ENCODE assay signal across 14 cellular contexts in genomic region chr1:168834225-168834872, GRCh38.
DNase-seq lines count a peak whose midpoint lies in the region; ATAC-seq, FAIRE-seq and TF ChIP-seq lines count a peak whose summit lies in the region.
"Had no signal": no experiment of that assay in that cellular context is flagged by ENCODE, and none has a peak within 500 bp of the region (broad histone marks: within the 10 kb centered on the region; RNA-seq: fewer than 3 reads in every experiment).

No MANE protein-coding gene starts in this region.

- peak; percentile 35 for DNase-seq in activated CD4-positive, alpha-beta T cell treated with anti-CD3 and anti-CD28 coated beads, Interleukin-2, amount 10 ng/mL, durations not matched to agents 24 days and 14 days
- DNase-seq in activated CD4-positive, alpha-beta T cell treated with anti-CD3 and anti-CD28 coated beads for 4 hours: no peak
- peak; percentile 52 for DNase-seq in kidney epithelial cell (ENCODE audit: low read depth)
- peak; percentile 95 for DNase-seq in small intestine
- no peak for DNase-seq in NCI-H2196 treated with DMSO at 0.1 percent for 48 hours (lab: John Stamatoyannopoulos, UW; ENCODE audit: unreplicated experiment)
- DNase-seq in naive thymus-derived CD4-positive, alpha-beta T cell: no peak
- DNase-seq: activated CD4-positive, CD25-positive, alpha-beta regulatory T cell treated with anti-CD3 and anti-CD28 coated beads, Interleukin-2, amount 50 U/mL, for 72 hours; activated naive CD4-positive, alpha-beta T cell treated with anti-CD3 and anti-CD28 coated beads, Interleukin-2, amount 10 ng/mL, durations not matched to agents 7 days and 5 days; naive B cell; stimulated activated CD4-positive, alpha-beta T cell treated with anti-CD3 and anti-CD28 coated beads, Interleukin-15, amount 100 ng/mL, for 24 hours; stimulated activated naive CD4-positive, alpha-beta T cell had no signal

- intact Hi-C loops in activated CD4-positive, alpha-beta T cell treated with anti-CD3 and anti-CD28 coated beads, Interleukin-2, amount 10 ng/mL, durations not matched to agents 24 days and 14 days (cut with micrococcal nuclease): no loop called here
- intact Hi-C loops in naive thymus-derived CD4-positive, alpha-beta T cell (cut with micrococcal nuclease): no loop called here

- no peaks in the 10 kb centered on the region for H3K9me3 ChIP-seq in small intestine (ENCODE audit: control insufficient read depth, low read depth)
- H3K9me3 ChIP-seq in naive thymus-derived CD4-positive, alpha-beta T cell (ENCODE audit: control insufficient read depth in 2 of 3, low read length in 3 of 3): no peaks in the 10 kb centered on the region
- H3K9me3 ChIP-seq: SJSA1 had no signal

- 13 to 62% (median 26%) methylated on average over 2 of the region's 2 CpGs for WGBS in small intestine, 3 donors

- no peak for TF ChIP-seq CTCF in kidney epithelial cell (IDR thresholded peaks at IDR 0.05; ENCODE audit: insufficient read depth, low read length, poor library complexity, severe bottlenecking)

- CTCF ChIA-PET in naive thymus-derived CD4-positive, alpha-beta T cell (lab: Charles Lee): interaction anchor here (1.0 kb wide), 1 partner anchor 229 kb away, joined by 4 read pairs; no protein-coding TSS in a partner anchor

- H3K4me1 ChIP-seq in small intestine (ENCODE audit: control insufficient read depth in 2 of 2, insufficient read depth in 1 of 2, low read depth in 1 of 2, low read length in 1 of 2): peaks cover 4 to 8% of the 10 kb centered on the region in 2 donors
- H3K4me1 ChIP-seq in naive thymus-derived CD4-positive, alpha-beta T cell (ENCODE audit: control insufficient read depth in 2 of 2, insufficient read depth in 2 of 2, low read length in 2 of 2): peaks cover 0 to 16% of the 10 kb centered on the region in 2 donors
- H3K4me1 ChIP-seq: SJSA1 had no signal

- H3K36me3 ChIP-seq in kidney epithelial cell (ENCODE audit: control insufficient read depth, insufficient read depth, low read length) (no peaks in the 10 kb centered on the region), small intestine (ENCODE audit: control insufficient read depth in 2 of 2, insufficient read depth in 2 of 2, low read length in 2 of 2) (no peaks in the 10 kb centered on the region)
- no peaks in the 10 kb centered on the region for H3K36me3 ChIP-seq in naive thymus-derived CD4-positive, alpha-beta T cell (ENCODE audit: control insufficient read depth in 2 of 3, insufficient read depth in 3 of 3, low read length in 3 of 3)
- H3K36me3 ChIP-seq: SJSA1 had no signal

- no peaks in the 10 kb centered on the region for H3K27me3 ChIP-seq in kidney epithelial cell (ENCODE audit: control insufficient read depth, insufficient read depth, low read length)
- no peaks in the 10 kb centered on the region for H3K27me3 ChIP-seq in small intestine (ENCODE audit: control insufficient read depth in 2 of 2, insufficient read depth in 2 of 2, low read length in 2 of 2)
- no peaks in the 10 kb centered on the region for H3K27me3 ChIP-seq in naive thymus-derived CD4-positive, alpha-beta T cell (ENCODE audit: control insufficient read depth in 2 of 2, insufficient read depth in 2 of 2, low read length in 2 of 2)
- H3K27me3 ChIP-seq: SJSA1 had no signal

- no peaks in the 10 kb centered on the region for H3K36me3 Mint-ChIP-seq in activated CD4-positive, alpha-beta T cell treated with anti-CD3 and anti-CD28 coated beads, Interleukin-2, amount 10 ng/mL, durations not matched to agents 24 days and 14 days (ENCODE audit: low read depth)
- no peaks in the 10 kb centered on the region for H3K36me3 Mint-ChIP-seq in activated T-helper 17 cell treated with anti-CD3 and anti-CD28 coated beads, Interleukin-2, amount 50 U/mL, for 72 hours (ENCODE audit: low read depth)
- no peaks in the 10 kb centered on the region for H3K36me3 Mint-ChIP-seq in naive thymus-derived CD4-positive, alpha-beta T cell
- H3K36me3 Mint-ChIP-seq: activated naive CD4-positive, alpha-beta T cell treated with anti-CD3 and anti-CD28 coated beads, Interleukin-2, amount 10 ng/mL, durations not matched to agents 7 days and 5 days; naive B cell had no signal

- H3K27me3 Mint-ChIP-seq in activated CD4-positive, alpha-beta T cell treated with anti-CD3 and anti-CD28 coated beads, Interleukin-2, amount 10 ng/mL, durations not matched to agents 24 days and 14 days: peaks cover 8% of the 10 kb centered on the region
- peaks cover 6% of the 10 kb centered on the region for H3K27me3 Mint-ChIP-seq in activated T-helper 17 cell treated with anti-CD3 and anti-CD28 coated beads, Interleukin-2, amount 50 U/mL, for 72 hours
- peaks cover 0 to 9% (median 0%) of the 10 kb centered on the region in 5 donors for H3K27me3 Mint-ChIP-seq in naive thymus-derived CD4-positive, alpha-beta T cell
- H3K27me3 Mint-ChIP-seq: activated naive CD4-positive, alpha-beta T cell treated with anti-CD3 and anti-CD28 coated beads, Interleukin-2, amount 10 ng/mL, durations not matched to agents 7 days and 5 days had no signal

- H3K27ac ChIP-seq in small intestine (ENCODE audit: low read depth in 1 of 2, low read length in 1 of 2): peak overlapping the region; percentile 87 to 88
- H3K27ac ChIP-seq in naive thymus-derived CD4-positive, alpha-beta T cell (ENCODE audit: low read depth, low read length): no peak overlapping the region
- H3K27ac ChIP-seq: SJSA1 had no signal

- no peak overlapping the region for H3K4me3 ChIP-seq in kidney epithelial cell (ENCODE audit: low read depth, low read length)
- no peak overlapping the region for H3K4me3 ChIP-seq in small intestine (ENCODE audit: low read depth in 1 of 2, low read length in 2 of 2)
- no peak overlapping the region for H3K4me3 ChIP-seq in naive thymus-derived CD4-positive, alpha-beta T cell (ENCODE audit: low read length)
- H3K4me3 ChIP-seq: SJSA1 had no signal

- peaks cover 8% of the 10 kb centered on the region for H3K4me1 Mint-ChIP-seq in activated CD4-positive, alpha-beta T cell treated with anti-CD3 and anti-CD28 coated beads, Interleukin-2, amount 10 ng/mL, durations not matched to agents 24 days and 14 days
- H3K4me1 Mint-ChIP-seq in activated T-helper 17 cell treated with anti-CD3 and anti-CD28 coated beads, Interleukin-2, amount 50 U/mL, for 72 hours: peaks cover 8% of the 10 kb centered on the region
- peaks cover 0 to 12% (median 11%) of the 10 kb centered on the region in 7 donors for H3K4me1 Mint-ChIP-seq in naive thymus-derived CD4-positive, alpha-beta T cell
- H3K4me1 Mint-ChIP-seq: naive B cell had no signal

- no peaks in the 10 kb centered on the region for H3K9me3 Mint-ChIP-seq in activated CD4-positive, alpha-beta T cell treated with anti-CD3 and anti-CD28 coated beads, Interleukin-2, amount 10 ng/mL, durations not matched to agents 24 days and 14 days
- H3K9me3 Mint-ChIP-seq in activated T-helper 17 cell treated with anti-CD3 and anti-CD28 coated beads, Interleukin-2, amount 50 U/mL, for 72 hours: no peaks in the 10 kb centered on the region
- H3K9me3 Mint-ChIP-seq in naive thymus-derived CD4-positive, alpha-beta T cell: peaks cover 0 to 5% (median 0%) of the 10 kb centered on the region in 11 donors

- peak; percentile 84 for ATAC-seq in activated T-helper 17 cell treated with anti-CD3 and anti-CD28 coated beads, Interleukin-2, amount 50 U/mL, for 72 hours (replicated peaks)
- ATAC-seq in naive thymus-derived CD4-positive, alpha-beta T cell: no peak
- ATAC-seq in GM21737 (IDR thresholded peaks at IDR 0.05; ENCODE audit: unreplicated experiment): no peak

- no peak overlapping the region for H3K27ac Mint-ChIP-seq in activated CD4-positive, alpha-beta T cell treated with anti-CD3 and anti-CD28 coated beads, Interleukin-2, amount 10 ng/mL, durations not matched to agents 24 days and 14 days
- peak overlapping the region; percentile 24 for H3K27ac Mint-ChIP-seq in activated T-helper 17 cell treated with anti-CD3 and anti-CD28 coated beads, Interleukin-2, amount 50 U/mL, for 72 hours
- H3K27ac Mint-ChIP-seq in naive thymus-derived CD4-positive, alpha-beta T cell: peak overlapping the region in 2 of 9 donors; percentile 3 to 64
- H3K27ac Mint-ChIP-seq: activated naive CD4-positive, alpha-beta T cell treated with anti-CD3 and anti-CD28 coated beads, Interleukin-2, amount 10 ng/mL, durations not matched to agents 7 days and 5 days; naive B cell had no signal

- no peak for FAIRE-seq in small intestine (lab: Jason Lieb, UNC)

- POLR2A ChIA-PET in naive thymus-derived CD4-positive, alpha-beta T cell (lab: Charles Lee): no interaction called here

- H3K4me3 Mint-ChIP-seq in activated CD4-positive, alpha-beta T cell treated with anti-CD3 and anti-CD28 coated beads, Interleukin-2, amount 10 ng/mL, durations not matched to agents 24 days and 14 days: no peak overlapping the region
- no peak overlapping the region for H3K4me3 Mint-ChIP-seq in activated T-helper 17 cell treated with anti-CD3 and anti-CD28 coated beads, Interleukin-2, amount 50 U/mL, for 72 hours
- no peak overlapping the region for H3K4me3 Mint-ChIP-seq in naive thymus-derived CD4-positive, alpha-beta T cell
- H3K4me3 Mint-ChIP-seq: activated naive CD4-positive, alpha-beta T cell treated with anti-CD3 and anti-CD28 coated beads, Interleukin-2, amount 10 ng/mL, durations not matched to agents 7 days and 5 days; naive B cell had no signal

Comparison
In these comparisons a context has a peak if more than half of its experiments do, and no peak if none do; other contexts are left out.
1. DNase-seq: peak in activated CD4-positive, alpha-beta T cell treated with anti-CD3 and anti-CD28 coated beads, Interleukin-2, amount 10 ng/mL, durations not matched to agents 24 days and 14 days (single experiment), kidney epithelial cell (single experiment) and small intestine (single experiment); none in activated CD4-positive, alpha-beta T cell treated with anti-CD3 and anti-CD28 coated beads for 4 hours (0 of 2), NCI-H2196 treated with DMSO at 0.1 percent for 48 hours (single experiment) and naive thymus-derived CD4-positive, alpha-beta T cell (0 of 9).